1 cellular context compared by ENCODE assay signal in the genomic region with DNA sequence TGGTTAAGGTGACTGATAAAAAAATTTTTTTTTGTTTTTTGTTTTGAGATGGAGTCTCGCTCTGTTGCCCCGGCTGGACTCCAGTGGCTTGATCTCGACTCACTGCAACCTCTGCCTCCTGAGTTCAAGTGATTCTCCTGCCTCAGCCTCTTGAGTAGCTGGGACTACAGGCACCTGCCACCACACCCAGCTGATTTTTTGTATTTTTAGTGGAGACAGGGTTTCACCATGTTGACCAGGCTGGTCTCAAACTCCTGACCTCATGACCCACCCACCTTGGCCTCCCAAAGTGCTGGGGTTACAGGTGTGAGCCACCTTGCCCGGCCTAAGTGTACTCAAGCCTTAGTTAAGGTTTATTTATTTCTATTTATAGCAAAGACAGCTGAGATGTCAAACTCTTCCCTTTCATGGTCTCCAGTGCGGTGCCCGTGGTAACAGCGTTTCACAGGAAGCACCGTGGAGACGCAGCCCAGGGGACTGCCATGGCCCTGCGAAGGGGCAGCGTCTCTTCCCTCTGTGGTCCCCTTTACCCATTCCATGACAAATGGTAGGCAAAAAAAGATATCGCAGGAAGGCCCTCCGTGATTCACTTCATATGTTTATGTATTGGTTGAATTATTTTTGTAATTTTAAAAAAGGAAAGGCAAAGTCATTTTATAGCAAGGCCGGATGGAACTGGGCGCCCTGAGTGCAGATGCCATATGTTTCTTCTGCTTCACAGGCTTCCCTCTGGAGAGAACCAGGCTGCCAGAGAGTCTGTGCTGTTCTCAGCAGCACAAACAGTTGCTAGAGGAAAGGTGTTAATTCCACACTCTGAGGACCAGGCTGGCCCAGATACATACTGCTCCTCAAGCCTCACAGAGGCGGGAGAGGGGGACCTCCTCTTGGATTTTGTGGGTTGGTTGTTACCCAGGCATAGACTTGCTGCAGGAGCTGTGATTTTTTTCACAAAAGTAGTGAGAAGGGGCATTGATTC.
TF ChIP-seq lines count a peak whose summit lies in the region.

No MANE protein-coding gene starts in this region.

TF ChIP-seq in HepG2, 621 proteins besides CTCF, POLR2A, EP300 and RAD21 (continued from another document):
- TF ChIP-seq NFIC (IDR thresholded peaks at IDR 0.05; ENCODE audit: low read length) (no peak), ZNF639 (CRISPR knock-in tag; conservative IDR thresholded peaks at IDR 0.05) (no peak), ETV6 (CRISPR knock-in tag; conservative IDR thresholded peaks at IDR 0.05) (no peak), TSC22D2 (CRISPR knock-in tag; IDR thresholded peaks at IDR 0.05; ENCODE audit: borderline replicate concordance) (no peak)
- TF ChIP-seq, protein P1, sequence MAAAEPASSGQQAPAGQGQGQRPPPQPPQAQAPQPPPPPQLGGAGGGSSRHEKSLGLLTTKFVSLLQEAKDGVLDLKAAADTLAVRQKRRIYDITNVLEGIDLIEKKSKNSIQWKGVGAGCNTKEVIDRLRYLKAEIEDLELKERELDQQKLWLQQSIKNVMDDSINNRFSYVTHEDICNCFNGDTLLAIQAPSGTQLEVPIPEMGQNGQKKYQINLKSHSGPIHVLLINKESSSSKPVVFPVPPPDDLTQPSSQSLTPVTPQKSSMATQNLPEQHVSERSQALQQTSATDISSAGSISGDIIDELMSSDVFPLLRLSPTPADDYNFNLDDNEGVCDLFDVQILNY (CRISPR knock-in tag; conservative IDR thresholded peaks at IDR 0.05), result no peak
